8 cellular contexts compared by ENCODE assay signal in the genomic region with DNA sequence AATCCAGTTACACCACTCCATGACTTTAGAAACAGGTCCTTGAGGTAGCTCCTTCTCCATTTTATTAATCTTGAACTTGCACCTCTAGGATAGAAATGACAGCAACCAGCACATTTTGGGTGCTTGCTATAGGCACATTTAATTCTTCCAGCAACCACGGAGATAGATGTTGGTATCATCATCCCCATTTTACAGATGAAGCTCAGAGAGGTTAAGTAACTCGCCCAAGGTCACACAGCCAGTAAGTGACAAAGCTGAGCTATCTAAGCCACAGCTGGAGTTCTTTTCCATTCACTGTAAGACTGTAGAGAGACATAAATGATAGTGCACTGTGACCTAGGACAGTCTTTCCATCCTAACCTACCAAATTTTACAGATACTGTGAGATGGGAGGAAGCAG.
"Had no signal": no experiment of that assay in that cellular context is flagged by ENCODE, and none has a peak within 500 bp of the region (broad histone marks: within the 10 kb centered on the region; RNA-seq: fewer than 3 reads in every experiment).

No MANE protein-coding gene starts in this region.

- ATAC-seq: GM12878 had no signal

- H3K4me3 ChIP-seq: GM12878 had no signal

- FAIRE-seq: G401.6, GM12878, GM12891, GM12892, GM18507, GM19239 had no signal

- DNase-seq: GDM1, GF-D8 had no signal
